Comparison of ENCODE assay signal across 1 cellular context in genomic region chr2:231672617-231673347, GRCh38.
TF ChIP-seq lines count a peak whose summit lies in the region.

No MANE protein-coding gene starts in this region.

TF ChIP-seq in HepG2, 621 proteins besides CTCF, POLR2A, EP300 and RAD21 (continued from another document and continues in another):
- no peak for TF ChIP-seq CEBPZ (IDR thresholded peaks at IDR 0.05; ENCODE audit: low read length)
- TF ChIP-seq, protein P1, sequence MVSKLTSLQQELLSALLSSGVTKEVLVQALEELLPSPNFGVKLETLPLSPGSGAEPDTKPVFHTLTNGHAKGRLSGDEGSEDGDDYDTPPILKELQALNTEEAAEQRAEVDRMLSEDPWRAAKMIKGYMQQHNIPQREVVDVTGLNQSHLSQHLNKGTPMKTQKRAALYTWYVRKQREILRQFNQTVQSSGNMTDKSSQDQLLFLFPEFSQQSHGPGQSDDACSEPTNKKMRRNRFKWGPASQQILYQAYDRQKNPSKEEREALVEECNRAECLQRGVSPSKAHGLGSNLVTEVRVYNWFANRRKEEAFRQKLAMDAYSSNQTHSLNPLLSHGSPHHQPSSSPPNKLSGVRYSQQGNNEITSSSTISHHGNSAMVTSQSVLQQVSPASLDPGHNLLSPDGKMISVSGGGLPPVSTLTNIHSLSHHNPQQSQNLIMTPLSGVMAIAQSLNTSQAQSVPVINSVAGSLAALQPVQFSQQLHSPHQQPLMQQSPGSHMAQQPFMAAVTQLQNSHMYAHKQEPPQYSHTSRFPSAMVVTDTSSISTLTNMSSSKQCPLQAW (CRISPR knock-in tag; IDR thresholded peaks at IDR 0.05): peak; percentile 62; the same call in 1 of the 2 replicates
- no peak for TF ChIP-seq TAF1 (CRISPR knock-in tag; IDR thresholded peaks at IDR 0.05)
- TF ChIP-seq HOXD1 (CRISPR knock-in tag; IDR thresholded peaks at IDR 0.05): 0 out of 2 replicates have a peak, but pooled peaks have one; percentile 35
- no peak for TF ChIP-seq CREM (IDR thresholded peaks at IDR 0.05)
- no peak for TF ChIP-seq CREM (CRISPR knock-in tag; IDR thresholded peaks at IDR 0.05)
- 0 out of 2 replicates have a peak, but pooled peaks have one; percentile 9 for TF ChIP-seq ZNF281 (CRISPR knock-in tag; IDR thresholded peaks at IDR 0.05; ENCODE audit: borderline replicate concordance)
- no peak for TF ChIP-seq DR1 (CRISPR knock-in tag; IDR thresholded peaks at IDR 0.05)
- TF ChIP-seq ZNF362 (CRISPR knock-in tag; IDR thresholded peaks at IDR 0.05; ENCODE audit: borderline replicate concordance): no peak
- no peak for TF ChIP-seq ZNF335 (CRISPR knock-in tag; IDR thresholded peaks at IDR 0.05)
- no peak for TF ChIP-seq NR2F6 (IDR thresholded peaks at IDR 0.05)
- TF ChIP-seq NR2F6 (CRISPR knock-in tag; IDR thresholded peaks at IDR 0.05): peak; percentile 35; the same call in 1 of the 2 replicates
- TF ChIP-seq, protein P2, sequence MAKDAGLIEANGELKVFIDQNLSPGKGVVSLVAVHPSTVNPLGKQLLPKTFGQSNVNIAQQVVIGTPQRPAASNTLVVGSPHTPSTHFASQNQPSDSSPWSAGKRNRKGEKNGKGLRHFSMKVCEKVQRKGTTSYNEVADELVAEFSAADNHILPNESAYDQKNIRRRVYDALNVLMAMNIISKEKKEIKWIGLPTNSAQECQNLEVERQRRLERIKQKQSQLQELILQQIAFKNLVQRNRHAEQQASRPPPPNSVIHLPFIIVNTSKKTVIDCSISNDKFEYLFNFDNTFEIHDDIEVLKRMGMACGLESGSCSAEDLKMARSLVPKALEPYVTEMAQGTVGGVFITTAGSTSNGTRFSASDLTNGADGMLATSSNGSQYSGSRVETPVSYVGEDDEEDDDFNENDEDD (CRISPR knock-in tag; IDR thresholded peaks at IDR 0.05; ENCODE audit: borderline replicate concordance): peak; percentile 21; the same call in 1 of the 2 replicates
- TF ChIP-seq ARNT2 (CRISPR knock-in tag; IDR thresholded peaks at IDR 0.05; ENCODE audit: low read depth): no peak; the same call in 1 of the 2 replicates
- TF ChIP-seq RFX3 (CRISPR knock-in tag; IDR thresholded peaks at IDR 0.05): no peak
- TF ChIP-seq MEIS1 (CRISPR knock-in tag; IDR thresholded peaks at IDR 0.05; ENCODE audit: borderline replicate concordance): 0 out of 2 replicates have a peak, but pooled peaks have one; percentile 39
- TF ChIP-seq GATAD1 (CRISPR knock-in tag; IDR thresholded peaks at IDR 0.05): no peak
- peak; percentile 75; the same call in 1 of the 2 replicates for TF ChIP-seq EED (CRISPR knock-in tag; IDR thresholded peaks at IDR 0.05)
- no peak for TF ChIP-seq SP140L (CRISPR knock-in tag; IDR thresholded peaks at IDR 0.05; ENCODE audit: borderline replicate concordance)
- no peak for TF ChIP-seq ZNF180 (CRISPR knock-in tag; IDR thresholded peaks at IDR 0.05; ENCODE audit: borderline replicate concordance, low read depth)
- TF ChIP-seq ZNF543 (CRISPR knock-in tag; IDR thresholded peaks at IDR 0.05): no peak
- TF ChIP-seq NONO (IDR thresholded peaks at IDR 0.05): no peak
- no peak for TF ChIP-seq NONO (CRISPR knock-in tag; conservative IDR thresholded peaks at IDR 0.05)
- TF ChIP-seq ZNF557 (CRISPR knock-in tag; IDR thresholded peaks at IDR 0.05): no peak
- TF ChIP-seq KLF9 (CRISPR knock-in tag; IDR thresholded peaks at IDR 0.05; ENCODE audit: low read depth): no peak
- TF ChIP-seq ZEB1 (IDR thresholded peaks at IDR 0.05; ENCODE audit: insufficient replicate concordance, low read depth): peak; percentile 65
- peak; percentile 53 for TF ChIP-seq U2AF1 (optimal IDR thresholded peaks at IDR 0.05; ENCODE audit: low read depth, low read length)
- no peak for TF ChIP-seq HOXA7 (CRISPR knock-in tag; IDR thresholded peaks at IDR 0.05)
- TF ChIP-seq MAZ (IDR thresholded peaks at IDR 0.05; ENCODE audit: borderline replicate concordance, low read depth, low read length): no peak; the same call in 1 of the 2 replicates
- 0 out of 2 replicates have a peak, but pooled peaks have one; percentile 34 for TF ChIP-seq MAZ (CRISPR knock-in tag; IDR thresholded peaks at IDR 0.05; ENCODE audit: low read depth)
- TF ChIP-seq ZNF709 (CRISPR knock-in tag; IDR thresholded peaks at IDR 0.05): no peak
- TF ChIP-seq, protein P3, sequence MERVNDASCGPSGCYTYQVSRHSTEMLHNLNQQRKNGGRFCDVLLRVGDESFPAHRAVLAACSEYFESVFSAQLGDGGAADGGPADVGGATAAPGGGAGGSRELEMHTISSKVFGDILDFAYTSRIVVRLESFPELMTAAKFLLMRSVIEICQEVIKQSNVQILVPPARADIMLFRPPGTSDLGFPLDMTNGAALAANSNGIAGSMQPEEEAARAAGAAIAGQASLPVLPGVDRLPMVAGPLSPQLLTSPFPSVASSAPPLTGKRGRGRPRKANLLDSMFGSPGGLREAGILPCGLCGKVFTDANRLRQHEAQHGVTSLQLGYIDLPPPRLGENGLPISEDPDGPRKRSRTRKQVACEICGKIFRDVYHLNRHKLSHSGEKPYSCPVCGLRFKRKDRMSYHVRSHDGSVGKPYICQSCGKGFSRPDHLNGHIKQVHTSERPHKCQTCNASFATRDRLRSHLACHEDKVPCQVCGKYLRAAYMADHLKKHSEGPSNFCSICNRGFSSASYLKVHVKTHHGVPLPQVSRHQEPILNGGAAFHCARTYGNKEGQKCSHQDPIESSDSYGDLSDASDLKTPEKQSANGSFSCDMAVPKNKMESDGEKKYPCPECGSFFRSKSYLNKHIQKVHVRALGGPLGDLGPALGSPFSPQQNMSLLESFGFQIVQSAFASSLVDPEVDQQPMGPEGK (CRISPR knock-in tag; IDR thresholded peaks at IDR 0.05): peak; percentile 82
- 0 out of 2 replicates have a peak, but pooled peaks have one; percentile 18 for TF ChIP-seq TFDP2 (CRISPR knock-in tag; IDR thresholded peaks at IDR 0.05)
- TF ChIP-seq HNRNPL (IDR thresholded peaks at IDR 0.05; ENCODE audit: low read depth, low read length): 0 out of 2 replicates have a peak, but pooled peaks have one; percentile 15
- TF ChIP-seq ZNF841 (CRISPR knock-in tag; IDR thresholded peaks at IDR 0.05; ENCODE audit: borderline replicate concordance): no peak
- TF ChIP-seq ZNF703 (CRISPR knock-in tag; IDR thresholded peaks at IDR 0.05; ENCODE audit: borderline replicate concordance): no peak
- TF ChIP-seq YEATS4 (CRISPR knock-in tag; IDR thresholded peaks at IDR 0.05; ENCODE audit: borderline replicate concordance): peak; percentile 36; the same call in 1 of the 2 replicates
- TF ChIP-seq, protein P4, sequence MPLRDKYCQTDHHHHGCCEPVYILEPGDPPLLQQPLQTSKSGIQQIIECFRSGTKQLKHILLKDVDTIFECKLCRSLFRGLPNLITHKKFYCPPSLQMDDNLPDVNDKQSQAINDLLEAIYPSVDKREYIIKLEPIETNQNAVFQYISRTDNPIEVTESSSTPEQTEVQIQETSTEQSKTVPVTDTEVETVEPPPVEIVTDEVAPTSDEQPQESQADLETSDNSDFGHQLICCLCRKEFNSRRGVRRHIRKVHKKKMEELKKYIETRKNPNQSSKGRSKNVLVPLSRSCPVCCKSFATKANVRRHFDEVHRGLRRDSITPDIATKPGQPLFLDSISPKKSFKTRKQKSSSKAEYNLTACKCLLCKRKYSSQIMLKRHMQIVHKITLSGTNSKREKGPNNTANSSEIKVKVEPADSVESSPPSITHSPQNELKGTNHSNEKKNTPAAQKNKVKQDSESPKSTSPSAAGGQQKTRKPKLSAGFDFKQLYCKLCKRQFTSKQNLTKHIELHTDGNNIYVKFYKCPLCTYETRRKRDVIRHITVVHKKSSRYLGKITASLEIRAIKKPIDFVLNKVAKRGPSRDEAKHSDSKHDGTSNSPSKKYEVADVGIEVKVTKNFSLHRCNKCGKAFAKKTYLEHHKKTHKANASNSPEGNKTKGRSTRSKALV (CRISPR knock-in tag; IDR thresholded peaks at IDR 0.05): no peak
- TF ChIP-seq ERF (CRISPR knock-in tag; IDR thresholded peaks at IDR 0.05): 0 out of 2 replicates have a peak, but pooled peaks have one; percentile 14
- TF ChIP-seq, protein P5, sequence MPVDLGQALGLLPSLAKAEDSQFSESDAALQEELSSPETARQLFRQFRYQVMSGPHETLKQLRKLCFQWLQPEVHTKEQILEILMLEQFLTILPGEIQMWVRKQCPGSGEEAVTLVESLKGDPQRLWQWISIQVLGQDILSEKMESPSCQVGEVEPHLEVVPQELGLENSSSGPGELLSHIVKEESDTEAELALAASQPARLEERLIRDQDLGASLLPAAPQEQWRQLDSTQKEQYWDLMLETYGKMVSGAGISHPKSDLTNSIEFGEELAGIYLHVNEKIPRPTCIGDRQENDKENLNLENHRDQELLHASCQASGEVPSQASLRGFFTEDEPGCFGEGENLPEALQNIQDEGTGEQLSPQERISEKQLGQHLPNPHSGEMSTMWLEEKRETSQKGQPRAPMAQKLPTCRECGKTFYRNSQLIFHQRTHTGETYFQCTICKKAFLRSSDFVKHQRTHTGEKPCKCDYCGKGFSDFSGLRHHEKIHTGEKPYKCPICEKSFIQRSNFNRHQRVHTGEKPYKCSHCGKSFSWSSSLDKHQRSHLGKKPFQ (CRISPR knock-in tag; IDR thresholded peaks at IDR 0.05; ENCODE audit: insufficient replicate concordance): no peak
- TF ChIP-seq ATF2 (CRISPR knock-in tag; IDR thresholded peaks at IDR 0.05): no peak
